21 cellular contexts compared by ENCODE assay signal in the genomic region with DNA sequence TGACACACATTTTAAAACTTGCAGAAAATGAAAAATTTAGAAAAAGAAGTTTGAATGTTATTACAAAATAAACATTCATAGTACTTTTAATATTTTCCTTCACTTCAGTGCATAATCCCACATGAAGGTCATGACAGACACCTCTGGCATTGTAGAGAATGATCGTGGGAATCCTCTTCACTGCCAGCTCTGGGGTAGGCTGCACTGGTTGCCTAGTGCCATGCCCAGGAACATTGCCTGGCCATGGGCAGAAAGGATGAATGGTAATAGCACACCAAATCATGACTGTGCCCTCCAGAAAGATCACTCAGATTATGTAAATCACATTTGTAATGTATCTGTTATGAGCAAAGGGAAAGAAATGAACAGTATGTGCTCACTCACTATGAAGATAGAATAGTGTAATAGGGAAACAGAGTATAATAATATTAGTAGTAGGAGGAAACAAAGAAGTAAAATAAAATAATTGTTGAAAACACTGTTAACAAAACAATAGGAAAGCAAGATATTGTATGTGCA.
A peak's percentile ranks its signal among the peaks of the same experiment; 100 is the strongest.
DNase-seq lines count a peak whose midpoint lies in the region; ATAC-seq and TF ChIP-seq lines count a peak whose summit lies in the region.
"Had no signal": no experiment of that assay in that cellular context is flagged by ENCODE, and none has a peak within 500 bp of the region (broad histone marks: within the 10 kb centered on the region; RNA-seq: fewer than 3 reads in every experiment).

No MANE protein-coding gene starts in this region.

- H3K9me3 ChIP-seq in GM23248 (ENCODE audit: low read depth) (no peaks in the 10 kb centered on the region), SK-N-SH (no peaks in the 10 kb centered on the region)
- H3K9me3 ChIP-seq: colonic mucosa, tibial artery had no signal

- H3K9ac ChIP-seq in GM23248 (no peak overlapping the region), SK-N-SH (no peak overlapping the region)

- no peak for TF ChIP-seq EP300 in SK-N-SH (IDR thresholded peaks at IDR 0.05; ENCODE audit: borderline replicate concordance in 1 of 2, low read depth in 1 of 2, low read length in 1 of 2)

- DNase-seq in GM23248 (peak; percentile 64), SK-N-SH (no peak), fibroblast of gingiva (ENCODE audit: low read depth) (peak; percentile 56), renal cortical epithelial cell (ENCODE audit: low read depth) (peak; percentile 7), NCI-H1048 (lab: John Stamatoyannopoulos, UW) (no peak), CD1c-positive myeloid dendritic cell (ENCODE audit: extremely low spot score) (no peak), hippocampal formation (lab: John Stamatoyannopoulos, UW) (no peak)
- DNase-seq: activated CD8-positive, alpha-beta memory T cell treated with anti-CD3 and anti-CD28 coated beads, Interleukin-2, amount 50 U/mL, for 4 hours; brain microvascular endothelial cell; colonic mucosa; DMS53; kidney; NCI-H1105 treated with DMSO at 0.1 percent for 48 hours; NCI-H2081 treated with DMSO at 0.1 percent for 48 hours; nucleus accumbens; stimulated activated CD4-positive, alpha-beta T cell treated with anti-CD3 and anti-CD28 coated beads, Interleukin-12 subunit alpha, Interleukin-12 subunit beta, amount 100 ng/mL, for 4 hours; stimulated activated CD4-positive, alpha-beta T cell treated with anti-CD3 and anti-CD28 coated beads, Interleukin-4, amount 100 ng/mL, for 4 hours; stimulated activated naive CD8-positive, alpha-beta T cell treated with anti-CD3 and anti-CD28 coated beads, Interleukin-15, Interleukin-2, amounts not matched to agents 100 U/mL and 50 U/mL, for 24 hours; tibial artery had no signal

- WGBS in GM23248 (ENCODE audit: low coverage in 1 of 2, low lambda C conversion rate in 2 of 2, missing lambda C conversion rate in 2 of 2), 2 experiments, result 17 to 31% methylated on average over 1 of the region's 1 CpG
- WGBS in SK-N-SH (ENCODE audit: low lambda C conversion rate), result 0% methylated on average over 1 of the region's 1 CpG

- no peak for TF ChIP-seq RAD21 in SK-N-SH (IDR thresholded peaks at IDR 0.05; ENCODE audit: low read length)

- H2AFZ ChIP-seq in GM23248, result no peak overlapping the region
- no peak overlapping the region for H2AFZ ChIP-seq in SK-N-SH (ENCODE audit: low read depth)

- H4K20me1 ChIP-seq in GM23248 (ENCODE audit: insufficient read depth) (no peaks in the 10 kb centered on the region), SK-N-SH (ENCODE audit: insufficient read depth) (no peaks in the 10 kb centered on the region)

- no peak overlapping the region for H3K27ac ChIP-seq in GM23248
- no peak overlapping the region for H3K27ac ChIP-seq in SK-N-SH (ENCODE audit: low read depth in 2 of 2, low read length in 1 of 2)
- H3K27ac ChIP-seq: brain microvascular endothelial cell, colonic mucosa, tibial artery had no signal

- no peak overlapping the region for H3K4me2 ChIP-seq in GM23248 (ENCODE audit: unreplicated experiment)
- no peak overlapping the region for H3K4me2 ChIP-seq in SK-N-SH

- H3K4me1 ChIP-seq in GM23248 (ENCODE audit: insufficient read depth) (peaks cover 25% of the 10 kb centered on the region), SK-N-SH (ENCODE audit: control insufficient read depth in 1 of 2, insufficient read depth in 2 of 2, low read depth in 1 of 2, low read length in 1 of 2) (no peaks in the 10 kb centered on the region)
- H3K4me1 ChIP-seq: colonic mucosa, tibial artery had no signal

- H3K36me3 ChIP-seq in GM23248 (ENCODE audit: low read depth) (no peaks in the 10 kb centered on the region), SK-N-SH (replicated peaks in 1 of 2; ENCODE audit: control insufficient read depth in 1 of 2, insufficient read depth in 2 of 2, low read length in 1 of 2) (no peaks in the 10 kb centered on the region)
- H3K36me3 ChIP-seq: brain microvascular endothelial cell, colonic mucosa, tibial artery had no signal

- H3K27me3 ChIP-seq in GM23248 (replicated peaks; ENCODE audit: insufficient read depth), result no peaks in the 10 kb centered on the region
- H3K27me3 ChIP-seq in SK-N-SH (ENCODE audit: insufficient read depth), result no peaks in the 10 kb centered on the region
- H3K27me3 ChIP-seq: brain microvascular endothelial cell, colonic mucosa, tibial artery had no signal

- no peak for ATAC-seq in GM21786 (IDR thresholded peaks at IDR 0.05; ENCODE audit: unreplicated experiment)
- ATAC-seq: activated T-helper 17 cell treated with anti-CD3 and anti-CD28 coated beads, Interleukin-2, amount 50 U/mL, for 72 hours; stimulated activated naive CD8-positive, alpha-beta T cell treated with anti-CD3 and anti-CD28 coated beads, Interleukin-15, Interleukin-2, amounts not matched to agents 100 U/mL and 50 U/mL, for 24 hours had no signal

- H3K9me2 ChIP-seq in GM23248 (ENCODE audit: insufficient read depth) (no peaks in the 10 kb centered on the region), SK-N-SH (no peaks in the 10 kb centered on the region)

- TF ChIP-seq CTCF in SK-N-SH (IDR thresholded peaks at IDR 0.05), result no peak

- in situ Hi-C loops in GM23248 (cut with MboI), result no loop called here

- no peak overlapping the region for H3K4me3 ChIP-seq in GM23248
- no peak overlapping the region for H3K4me3 ChIP-seq in SK-N-SH (ENCODE audit: low read depth in 2 of 2, low read length in 1 of 2)
- H3K4me3 ChIP-seq: colonic mucosa, tibial artery had no signal

- POLR2A ChIA-PET in SK-N-SH (lab: Yijun Ruan, JAX), result no interaction called here

- CTCF ChIA-PET in SK-N-SH (lab: Yijun Ruan, JAX), result no interaction called here

- H3F3A ChIP-seq in GM23248 (ENCODE audit: insufficient read depth) (peaks cover 17% of the 10 kb centered on the region), SK-N-SH (replicated peaks; ENCODE audit: insufficient read depth) (peaks cover 5% of the 10 kb centered on the region)

- H3K79me2 ChIP-seq in GM23248 (ENCODE audit: insufficient read depth) (no peaks in the 10 kb centered on the region), SK-N-SH (ENCODE audit: insufficient read depth) (no peaks in the 10 kb centered on the region)

TF ChIP-seq in SK-N-SH, 30 proteins besides CTCF, POLR2A, EP300 and RAD21:
- TF ChIP-seq ELF1 (IDR thresholded peaks at IDR 0.05), result no peak
- peak; percentile 8; the same call in 1 of the 2 replicates for TF ChIP-seq FOSL2 (IDR thresholded peaks at IDR 0.05; ENCODE audit: borderline replicate concordance, low read depth)

Comparison
In these comparisons a context has a peak if more than half of its experiments do, and no peak if none do; other contexts are left out.
1. DNase-seq: peak in GM23248 (single experiment), fibroblast of gingiva (single experiment) and renal cortical epithelial cell (single experiment); none in SK-N-SH (single experiment), NCI-H1048 (single experiment), CD1c-positive myeloid dendritic cell (single experiment) and hippocampal formation (0 of 2).